Comparison of ENCODE assay signal across 8 cellular contexts in the genomic region with DNA sequence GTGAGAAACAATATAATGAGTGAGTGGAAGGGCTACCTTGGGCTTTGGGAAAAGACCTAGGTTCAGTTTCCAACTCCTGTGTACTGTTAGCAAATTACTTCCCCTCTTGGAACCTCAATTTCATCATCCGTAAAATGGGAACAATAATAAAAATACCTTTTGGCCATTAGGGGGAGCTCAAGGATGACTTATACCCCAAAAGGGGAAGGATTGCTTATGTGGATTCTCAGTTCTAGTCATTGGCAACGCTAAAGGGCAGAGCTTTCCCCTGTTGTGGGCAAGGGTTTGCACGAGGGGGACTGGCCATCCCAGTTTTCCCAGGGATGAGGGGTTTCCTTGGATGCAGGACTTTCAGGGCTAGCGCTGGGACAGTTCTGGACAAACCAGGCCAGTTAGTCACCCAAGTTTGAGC. TPM values are rescaled to one million over a fixed set of nuclear protein-coding genes. Genes with fewer than 3 reads are reported as not detected.
DNase-seq lines count a peak whose midpoint lies in the region; ATAC-seq and TF ChIP-seq lines count a peak whose summit lies in the region.

No MANE protein-coding gene starts in this region.

- no peak overlapping the region for H3K9ac ChIP-seq in mammary epithelial cell (ENCODE audit: insufficient read depth, low read length)

- peak; percentile 48 for ATAC-seq in activated naive CD8-positive, alpha-beta T cell treated with anti-CD3 and anti-CD28 coated beads, Interleukin-2, amount 50 U/mL, for 24 hours
- ATAC-seq in lower lobe of right lung, result peak; percentile 29 to 37

- intact Hi-C loops in mammary epithelial cell (cut with micrococcal nuclease), result loop anchor here (1.0 kb wide), 3 partner anchors 186 to 249 kb away; no protein-coding TSS in a partner anchor
- intact Hi-C loops in lower lobe of right lung (cut with DNase I), result loop anchor here (5.0 kb wide), 1 partner anchor 200 kb away; no protein-coding TSS in a partner anchor

- WGBS in mammary epithelial cell (ENCODE audit: low coverage, missing lambda C conversion rate), result 23% methylated on average over 4 of the region's 4 CpGs

- no peak overlapping the region for H2AFZ ChIP-seq in mammary epithelial cell (ENCODE audit: low read depth, low read length)

- H3K79me2 ChIP-seq in mammary epithelial cell (ENCODE audit: insufficient read depth, low read length), result peaks cover 5% of the 10 kb centered on the region

- CTCF ChIA-PET in mammary epithelial cell (lab: Charles Lee; ENCODE audit: low non-redundant PET), result interaction anchor here (0.7 to 2.2 kb wide), 2 partner anchors 186 to 1935 kb away, joined by 5 to 15 read pairs; no protein-coding TSS in a partner anchor

- DNase-seq in activated naive CD8-positive, alpha-beta T cell treated with anti-CD3 and anti-CD28 coated beads, Interleukin-2, amount 50 U/mL, for 24 hours, result peak; percentile 10
- DNase-seq in activated naive CD8-positive, alpha-beta T cell treated with anti-CD3 and anti-CD28 coated beads for 36 hours, result no peak
- DNase-seq in HFF-Myc (ENCODE audit: extremely low read depth, low read depth) (no peak), NCI-H774 (lab: John Stamatoyannopoulos, UW) (peak; percentile 28), mammary epithelial cell (peak; percentile 40), lower lobe of right lung (no peak)
- DNase-seq in stimulated activated CD4-positive, alpha-beta T cell treated with anti-CD3 and anti-CD28 coated beads, Interleukin-1b, Interleukin-23, amount 100 ng/mL, for 48 hours, result no peak
- no peak for DNase-seq in activated naive CD4-positive, alpha-beta T cell treated with Interleukin-2 at 50 U/mL for 16 hours

- no peaks in the 10 kb centered on the region for H3K27me3 ChIP-seq in mammary epithelial cell (ENCODE audit: insufficient read depth, low read length)
- H3K27me3 ChIP-seq in lower lobe of right lung (ENCODE audit: low read depth), result no peaks in the 10 kb centered on the region

- no peak overlapping the region for H3K4me3 Mint-ChIP-seq in activated naive CD8-positive, alpha-beta T cell treated with anti-CD3 and anti-CD28 coated beads, Interleukin-2, amount 50 U/mL, for 24 hours
- H3K4me3 Mint-ChIP-seq in activated naive CD8-positive, alpha-beta T cell treated with anti-CD3 and anti-CD28 coated beads for 36 hours, result no peak overlapping the region

- in situ Hi-C loops in mammary epithelial cell (cut with MboI; ENCODE audit: low sequenced_read_pairs in 2 of 2), result loop anchor here in 1 of 2 donors (10.0 kb wide), 1 partner anchor 182 kb away; no protein-coding TSS in a partner anchor

- H3K27ac Mint-ChIP-seq in activated naive CD8-positive, alpha-beta T cell treated with anti-CD3 and anti-CD28 coated beads, Interleukin-2, amount 50 U/mL, for 24 hours, result no peak overlapping the region
- no peak overlapping the region for H3K27ac Mint-ChIP-seq in activated naive CD8-positive, alpha-beta T cell treated with anti-CD3 and anti-CD28 coated beads for 36 hours

- BruUV-seq in mammary epithelial cell (replicated peaks; lab: Mats Ljungman, UMichigan), result no TSS peak

- H3K27ac ChIP-seq in mammary epithelial cell (ENCODE audit: insufficient read depth, low read depth, low read length) (no peak overlapping the region), lower lobe of right lung (no peak overlapping the region)

- no peak overlapping the region for H3K4me2 ChIP-seq in mammary epithelial cell (ENCODE audit: insufficient read depth, low read depth, low read length)

- no peaks in the 10 kb centered on the region for H3K9me3 ChIP-seq in mammary epithelial cell (replicated peaks; ENCODE audit: insufficient read depth, low read length)
- H3K9me3 ChIP-seq in lower lobe of right lung, result no peaks in the 10 kb centered on the region

- dilution Hi-C loops in mammary epithelial cell (cut with HindIII; ENCODE audit: low sequenced_read_pairs), result no loop called here

- peaks cover 25% of the 10 kb centered on the region for H3K4me1 Mint-ChIP-seq in activated naive CD8-positive, alpha-beta T cell treated with anti-CD3 and anti-CD28 coated beads, Interleukin-2, amount 50 U/mL, for 24 hours
- H3K4me1 Mint-ChIP-seq in activated naive CD8-positive, alpha-beta T cell treated with anti-CD3 and anti-CD28 coated beads for 36 hours, result peaks cover 17% of the 10 kb centered on the region

- TF ChIP-seq CTCF in HFF-Myc (IDR thresholded peaks at IDR 0.05; ENCODE audit: low read depth, low read length, missing control alignments) (peak; percentile 36), mammary epithelial cell (conservative IDR thresholded peaks at IDR 0.05 in 1 of 2, IDR thresholded peaks at IDR 0.05 in 1 of 2; ENCODE audit: extremely low read depth in 1 of 2, insufficient read depth in 1 of 2, low read depth in 1 of 2, low read length in 2 of 2) (peak; percentile 32 to 53), lower lobe of right lung (IDR thresholded peaks at IDR 0.05) (peak; percentile 55)

- H3K36me3 ChIP-seq in mammary epithelial cell (ENCODE audit: insufficient read depth, low read length) (no peaks in the 10 kb centered on the region), lower lobe of right lung (no peaks in the 10 kb centered on the region)

- H3K36me3 Mint-ChIP-seq in activated naive CD8-positive, alpha-beta T cell treated with anti-CD3 and anti-CD28 coated beads, Interleukin-2, amount 50 U/mL, for 24 hours (ENCODE audit: low read depth), result no peaks in the 10 kb centered on the region
- H3K36me3 Mint-ChIP-seq in activated naive CD8-positive, alpha-beta T cell treated with anti-CD3 and anti-CD28 coated beads for 36 hours, result peaks cover 3% of the 10 kb centered on the region

- H4K20me1 ChIP-seq in mammary epithelial cell (ENCODE audit: insufficient read depth, low read length), result no peaks in the 10 kb centered on the region

- H3K9me3 Mint-ChIP-seq in activated naive CD8-positive, alpha-beta T cell treated with anti-CD3 and anti-CD28 coated beads, Interleukin-2, amount 50 U/mL, for 24 hours, result no peaks in the 10 kb centered on the region
- H3K9me3 Mint-ChIP-seq in activated naive CD8-positive, alpha-beta T cell treated with anti-CD3 and anti-CD28 coated beads for 36 hours, result no peaks in the 10 kb centered on the region

- peaks cover 13% of the 10 kb centered on the region for H3K4me1 ChIP-seq in mammary epithelial cell (ENCODE audit: insufficient read depth, low read length)
- H3K4me1 ChIP-seq in lower lobe of right lung, result peaks cover 19% of the 10 kb centered on the region

- no peak overlapping the region for H3K4me3 ChIP-seq in HFF-Myc (replicated peaks; ENCODE audit: low read depth, low read length)
- H3K4me3 ChIP-seq in mammary epithelial cell (replicated peaks in 1 of 3; ENCODE audit: insufficient read depth in 1 of 3, low read depth in 2 of 3, low read length in 3 of 3), result no peak overlapping the region
- no peak overlapping the region for H3K4me3 ChIP-seq in lower lobe of right lung

- no peaks in the 10 kb centered on the region for H3K27me3 Mint-ChIP-seq in activated naive CD8-positive, alpha-beta T cell treated with anti-CD3 and anti-CD28 coated beads, Interleukin-2, amount 50 U/mL, for 24 hours
- peaks cover 4% of the 10 kb centered on the region for H3K27me3 Mint-ChIP-seq in activated naive CD8-positive, alpha-beta T cell treated with anti-CD3 and anti-CD28 coated beads for 36 hours

RNA-seq across cellular contexts. Expression of a gene that starts 3.1 kb away (rescaled TPM):
- 10 to 100 TPM; 51.1 to 56.9 TPM for total RNA-seq in activated naive CD8-positive, alpha-beta T cell treated with anti-CD3 and anti-CD28 coated beads for 36 hours
- total RNA-seq in mammary epithelial cell (10 to 100 TPM; 30.7 to 46.5 TPM), lower lobe of right lung (85.7 TPM)
- 51.7 TPM for polyA plus RNA-seq in mammary epithelial cell
- 27.2 TPM for polyA minus RNA-seq in mammary epithelial cell

RNA-seq across cellular contexts. Expression of a gene that starts 3.8 kb away (rescaled TPM):
- 1 to 10 TPM; 6.0 to 6.9 TPM for total RNA-seq in activated naive CD8-positive, alpha-beta T cell treated with anti-CD3 and anti-CD28 coated beads for 36 hours
- total RNA-seq in mammary epithelial cell (1 to 10 TPM; 6.8 to 7.3 TPM), lower lobe of right lung (24.9 TPM)
- 13.5 TPM for polyA plus RNA-seq in mammary epithelial cell
- 46.9 TPM for polyA minus RNA-seq in mammary epithelial cell

Comparison
In these comparisons a context has a peak if more than half of its experiments do, and no peak if none do; other contexts are left out.
1. DNase-seq: peak in activated naive CD8-positive, alpha-beta T cell treated with anti-CD3 and anti-CD28 coated beads, Interleukin-2, amount 50 U/mL, for 24 hours (single experiment), NCI-H774 (single experiment) and mammary epithelial cell (single experiment); none in activated naive CD8-positive, alpha-beta T cell treated with anti-CD3 and anti-CD28 coated beads for 36 hours (single experiment), HFF-Myc (single experiment), lower lobe of right lung (single experiment), stimulated activated CD4-positive, alpha-beta T cell treated with anti-CD3 and anti-CD28 coated beads, Interleukin-1b, Interleukin-23, amount 100 ng/mL, for 48 hours (single experiment) and activated naive CD4-positive, alpha-beta T cell treated with Interleukin-2 at 50 U/mL for 16 hours (single experiment).
2. Peak in every context shown above with its lines, with median percentiles within 50 percentile points of each other: CTCF ChIP-seq.